1 cellular context compared by ENCODE assay signal in genomic region chrX:71365356-71365875, GRCh38.
TF ChIP-seq lines count a peak whose summit lies in the region.

No MANE protein-coding gene starts in this region.

TF ChIP-seq in HEK293T, 16 proteins besides CTCF, POLR2A, EP300 and RAD21 (continued from another document):
- TF ChIP-seq ZNF384 (IDR thresholded peaks at IDR 0.05), result no peak
- TF ChIP-seq FOXK2 (IDR thresholded peaks at IDR 0.05), result no peak
